ENCODE assay signal across 15 cellular contexts in genomic region chr22:50009765-50010675, GRCh38. TPM values are rescaled to one million over a fixed set of nuclear protein-coding genes. Genes with fewer than 3 reads are reported as not detected.
A peak's percentile ranks its signal among the peaks of the same experiment; 100 is the strongest.
DNase-seq lines count a peak whose midpoint lies in the region; ATAC-seq, FAIRE-seq and TF ChIP-seq lines count a peak whose summit lies in the region.
"Had no signal": no experiment of that assay in that cellular context is flagged by ENCODE, and none has a peak within 500 bp of the region (broad histone marks: within the 10 kb centered on the region; RNA-seq: fewer than 3 reads in every experiment).

No MANE protein-coding gene starts in this region.

- no peaks in the 10 kb centered on the region for H3K79me2 ChIP-seq in keratinocyte (ENCODE audit: control insufficient read depth, insufficient read depth, low read length)

- H3K36me3 Mint-ChIP-seq in activated T-cell treated with anti-CD3 and anti-CD28 coated beads, Interleukin-2, amount 50 U/mL, for 72 hours (ENCODE audit: insufficient read depth in 2 of 2), result no peaks in the 10 kb centered on the region

- peak; percentile 84 for FAIRE-seq in keratinocyte (lab: Jason Lieb, UNC)

- H3K27ac Mint-ChIP-seq in activated T-cell treated with anti-CD3 and anti-CD28 coated beads, Interleukin-2, amount 50 U/mL, for 72 hours, result no peak overlapping the region

- H3K27me3 ChIP-seq in HUES6 (ENCODE audit: control insufficient read depth, insufficient read depth, low read length) (peaks cover 59% of the 10 kb centered on the region), keratinocyte (ENCODE audit: control insufficient read depth, extremely low read depth, insufficient read depth, low read length) (peaks cover 54% of the 10 kb centered on the region), transverse colon (peaks cover 54% of the 10 kb centered on the region), testis (no peaks in the 10 kb centered on the region)

- no peak for DNase-seq in activated T-cell treated with anti-CD3 and anti-CD28 coated beads, Interleukin-2, amount 50 U/mL, for 72 hours
- no peak for DNase-seq in activated T-cell treated with anti-CD3 and anti-CD28 coated beads, Interleukin-2, amount 50 U/mL, for 48 hours
- DNase-seq in keratinocyte (ENCODE audit: low read depth, low spot score), result no peak
- peak; percentile 5 for DNase-seq in transverse colon
- no peak for DNase-seq in testis
- DNase-seq in Kasumi-1 (lab: John Stamatoyannopoulos, UW), result no peak
- no peak for DNase-seq in NOMO-1 treated with DMSO at 0.1 percent for 48 hours (lab: John Stamatoyannopoulos, UW; ENCODE audit: unreplicated experiment)
- DNase-seq: DMS53, NCI-H1048 had no signal

- H3K9me1 ChIP-seq in keratinocyte (ENCODE audit: control insufficient read depth, extremely low read depth, insufficient read depth, low read length), result no peaks in the 10 kb centered on the region

- intact Hi-C loops in transverse colon (cut with DNase I; ENCODE audit: low total_unique reads) (no loop called here), testis (cut with DNase I; ENCODE audit: low total_unique reads) (no loop called here)

- H2AFZ ChIP-seq in keratinocyte (ENCODE audit: control insufficient read depth, low read length), result no peak overlapping the region

- TF ChIP-seq CTCF in keratinocyte (optimal IDR thresholded peaks at IDR 0.05 in 1 of 3, IDR thresholded peaks at IDR 0.05 in 1 of 3, conservative IDR thresholded peaks at IDR 0.05 in 1 of 3; ENCODE audit: extremely low read depth in 1 of 3, insufficient read depth in 2 of 3, low read length in 3 of 3), result no peak
- TF ChIP-seq CTCF in transverse colon (IDR thresholded peaks at IDR 0.05), result no peak
- TF ChIP-seq CTCF in testis (IDR thresholded peaks at IDR 0.05), result no peak

- H3K9me3 ChIP-seq in HUES6 (ENCODE audit: control insufficient read depth, insufficient read depth, low read depth, low read length) (no peaks in the 10 kb centered on the region), keratinocyte (ENCODE audit: control insufficient read depth, low read depth, low read length) (no peaks in the 10 kb centered on the region), transverse colon (no peaks in the 10 kb centered on the region), testis (no peaks in the 10 kb centered on the region)
- H3K9me3 ChIP-seq: breast epithelium, left lung, upper lobe of left lung had no signal

- no peaks in the 10 kb centered on the region for H3K27me3 Mint-ChIP-seq in activated T-cell treated with anti-CD3 and anti-CD28 coated beads, Interleukin-2, amount 50 U/mL, for 72 hours (ENCODE audit: low read depth)

- no peaks in the 10 kb centered on the region for H4K20me1 ChIP-seq in keratinocyte (ENCODE audit: control insufficient read depth, extremely low read depth, insufficient read depth, low read length)

- H3K4me1 Mint-ChIP-seq in activated T-cell treated with anti-CD3 and anti-CD28 coated beads, Interleukin-2, amount 50 U/mL, for 72 hours (ENCODE audit: low read depth), result peaks cover 19% of the 10 kb centered on the region

- H3K36me3 ChIP-seq in HUES6 (ENCODE audit: control insufficient read depth, insufficient read depth, low read length) (no peaks in the 10 kb centered on the region), keratinocyte (ENCODE audit: control insufficient read depth in 2 of 2, extremely low read depth in 1 of 2, insufficient read depth in 2 of 2, low read length in 2 of 2) (no peaks in the 10 kb centered on the region), transverse colon (no peaks in the 10 kb centered on the region), testis (ENCODE audit: low read depth, missing control alignments) (no peaks in the 10 kb centered on the region)
- H3K36me3 ChIP-seq: breast epithelium, left lung, upper lobe of left lung had no signal

- H3K27ac ChIP-seq in HUES6 (ENCODE audit: low read depth, low read length), result no peak overlapping the region
- no peak overlapping the region for H3K27ac ChIP-seq in keratinocyte (ENCODE audit: control insufficient read depth, insufficient read depth, low read length)
- no peak overlapping the region for H3K27ac ChIP-seq in transverse colon
- no peak overlapping the region for H3K27ac ChIP-seq in testis
- H3K27ac ChIP-seq: breast epithelium, left lung, upper lobe of left lung had no signal

- no peaks in the 10 kb centered on the region for H3K9me3 Mint-ChIP-seq in activated T-cell treated with anti-CD3 and anti-CD28 coated beads, Interleukin-2, amount 50 U/mL, for 72 hours

- no peak for ATAC-seq in activated T-cell treated with anti-CD3 and anti-CD28 coated beads, Interleukin-2, amount 50 U/mL, for 72 hours (replicated peaks in 1 of 2)
- ATAC-seq: HCT116, left lung had no signal

- H3K4me3 Mint-ChIP-seq in activated T-cell treated with anti-CD3 and anti-CD28 coated beads, Interleukin-2, amount 50 U/mL, for 72 hours, result peak overlapping the region; percentile 32 to 51

- 67 to 79% methylated on average over 2 to 30 of the region's 46 CpGs for WGBS in transverse colon (ENCODE audit: low coverage in 1 of 2), 2 donors
- 43 to 63% methylated on average over 30 to 45 of the region's 46 CpGs for WGBS in testis, 2 donors

- no peak overlapping the region for H3K4me2 ChIP-seq in keratinocyte (ENCODE audit: control insufficient read depth, extremely low read depth, insufficient read depth, low read depth, low read length)

- H3K4me1 ChIP-seq in HUES6 (ENCODE audit: control insufficient read depth, insufficient read depth, low read length) (peaks cover 32% of the 10 kb centered on the region), keratinocyte (ENCODE audit: control insufficient read depth, extremely low read depth, insufficient read depth, low read length) (no peaks in the 10 kb centered on the region), transverse colon (peaks cover 0 to 22% (median 12%) of the 10 kb centered on the region in 4 donors), testis (peaks cover 9% of the 10 kb centered on the region)

- in situ Hi-C loops in transverse colon (cut with MboI; ENCODE audit: low pct_ligation_motif_present in 1 of 4, low pct_unique_long_range_greater_than_20kb in 1 of 4, low sequenced_read_pairs in 3 of 4), result no loop called here

- TF ChIP-seq POLR2A in transverse colon (IDR thresholded peaks at IDR 0.05), result no peak
- TF ChIP-seq POLR2A in testis (IDR thresholded peaks at IDR 0.05), result no peak

- H3K9ac ChIP-seq in HUES6 (ENCODE audit: low read length), result no peak overlapping the region
- H3K9ac ChIP-seq in keratinocyte (ENCODE audit: control insufficient read depth, extremely low read depth, insufficient read depth, low read length), result no peak overlapping the region

- H3K4me3 ChIP-seq in HUES6 (ENCODE audit: low read depth, low read length) (peak overlapping the region; percentile 36), keratinocyte (ENCODE audit: control insufficient read depth in 2 of 3, extremely low read depth in 1 of 3, insufficient read depth in 2 of 3, low read depth in 1 of 3, low read length in 3 of 3) (no peak overlapping the region), transverse colon (peak overlapping the region in 1 of 4 donors; percentile 0), testis (peak overlapping the region in 1 of 2 donors; percentile 31)
- H3K4me3 ChIP-seq: left lung, upper lobe of left lung had no signal

- TF ChIP-seq EP300 in transverse colon (IDR thresholded peaks at IDR 0.05; ENCODE audit: low read depth), result no peak

- dilution Hi-C loops in keratinocyte (cut with MboI; ENCODE audit: extremely low pct_ligation_motif_present, low sequenced_read_pairs), result no loop called here

RNA-seq across cellular contexts. Expression of gene IL17REL, which starts 2.5 kb away (rescaled TPM):
- 1 to 10 TPM in 1 of 2 donors, under 1 TPM in 1; 0.36 to 1.1 TPM for total RNA-seq in activated T-cell treated with anti-CD3 and anti-CD28 coated beads, Interleukin-2, amount 50 U/mL, for 72 hours
- polyA plus RNA-seq in keratinocyte (not detected in 3 replicates), testis (ENCODE audit: insufficient read depth, low read depth, low replicate concordance) (0.30 TPM)
- polyA plus RNA-seq in keratinocyte (2011; ENCODE audit: low read depth), result not detected
- polyA plus RNA-seq in keratinocyte (2011; cell fraction: cytosol; rRNA removed), result not detected in 2 replicates
- polyA plus RNA-seq in keratinocyte (2011; cell fraction: nucleus; rRNA removed), result not detected in 2 replicates
- polyA plus RNA-seq in keratinocyte (2012; ENCODE audit: low replicate concordance), result not detected in 2 replicates
- polyA minus RNA-seq in keratinocyte, result not detected in 3 replicates
- not detected for polyA minus RNA-seq in keratinocyte (2011; cell fraction: cytosol; rRNA and poly(A)+ RNA removed)
- not detected in 2 replicates for polyA minus RNA-seq in keratinocyte (2011; cell fraction: nucleus; rRNA and poly(A)+ RNA removed)
- total RNA-seq in transverse colon (1 to 10 TPM in 2 of 4 donors, under 1 TPM in 2; 0.32 to 2.2 (median 1.3) TPM), testis (under 1 TPM; 0.25 to 0.55 TPM)
- total RNA-seq: breast epithelium, left lung had no signal
- polyA plus RNA-seq: neural cell had no signal

RNA-seq across cellular contexts. Expression of gene TTLL8, which starts 48.1 kb away (rescaled TPM):
- not detected for total RNA-seq in activated T-cell treated with anti-CD3 and anti-CD28 coated beads, Interleukin-2, amount 50 U/mL, for 72 hours
- polyA plus RNA-seq in keratinocyte, result not detected in 3 replicates
- not detected for polyA plus RNA-seq in keratinocyte (2011; ENCODE audit: low read depth)
- polyA plus RNA-seq in keratinocyte (2011; cell fraction: cytosol; rRNA removed), result not detected in 2 replicates
- polyA plus RNA-seq in keratinocyte (2011; cell fraction: nucleus; rRNA removed), result not detected in 2 replicates
- polyA plus RNA-seq in keratinocyte (2012; ENCODE audit: low replicate concordance), result not detected in 2 replicates
- not detected in 3 replicates for polyA minus RNA-seq in keratinocyte
- polyA minus RNA-seq in keratinocyte (2011; cell fraction: cytosol; rRNA and poly(A)+ RNA removed), result not detected
- not detected in 2 replicates for polyA minus RNA-seq in keratinocyte (2011; cell fraction: nucleus; rRNA and poly(A)+ RNA removed)
- total RNA-seq in transverse colon, result not detected
- 10 to 100 TPM in 1 of 2 donors, 1 to 10 TPM in 1; 5.1 to 11.9 TPM for total RNA-seq in testis
- polyA plus RNA-seq in testis (ENCODE audit: insufficient read depth, low read depth, low replicate concordance), result 11.3 TPM
- total RNA-seq: breast epithelium, left lung, upper lobe of left lung had no signal
- polyA plus RNA-seq: neural cell had no signal

RNA-seq across cellular contexts. Expression of gene PIM3, which starts 49.4 kb away (rescaled TPM):
- total RNA-seq in activated T-cell treated with anti-CD3 and anti-CD28 coated beads, Interleukin-2, amount 50 U/mL, for 72 hours, result 100 to 1,000 TPM; 209 to 236 TPM
- polyA plus RNA-seq in keratinocyte (3.4 to 6.5 TPM (median 4.8 TPM) in 3 replicates), testis (ENCODE audit: insufficient read depth, low read depth, low replicate concordance) (50.8 TPM)
- polyA plus RNA-seq in keratinocyte (2011; ENCODE audit: low read depth), result 3.3 TPM
- polyA plus RNA-seq in keratinocyte (2011; cell fraction: cytosol; rRNA removed), result 2.7 and 6.4 TPM in 2 replicates
- 8.9 and 11.7 TPM in 2 replicates for polyA plus RNA-seq in keratinocyte (2011; cell fraction: nucleus; rRNA removed)
- polyA plus RNA-seq in keratinocyte (2012; ENCODE audit: low replicate concordance), result 7.8 and 20.0 TPM in 2 replicates
- polyA minus RNA-seq in keratinocyte, result 1.6 to 4.4 TPM (median 2.3 TPM) in 3 replicates
- 10.7 TPM for polyA minus RNA-seq in keratinocyte (2011; cell fraction: cytosol; rRNA and poly(A)+ RNA removed)
- polyA minus RNA-seq in keratinocyte (2011; cell fraction: nucleus; rRNA and poly(A)+ RNA removed), result 5.5 and 8.2 TPM in 2 replicates
- total RNA-seq in transverse colon (100 to 1,000 TPM; 115 to 290 (median 147) TPM), testis (10 to 100 TPM; 68.2 to 89.9 TPM)

Comparison
In these comparisons a context has a peak if more than half of its experiments do, and no peak if none do; other contexts are left out.
1. RNA of gene TTLL8, which starts 48.1 kb away (total RNA-seq): 5.1 to 11.9 TPM in testis; not detected in activated T-cell treated with anti-CD3 and anti-CD28 coated beads, Interleukin-2, amount 50 U/mL, for 72 hours and not detected in transverse colon; every median in the first group is over 4 times any median in the second.